Comparison of ENCODE assay signal across 1 cellular context in the genomic region with DNA sequence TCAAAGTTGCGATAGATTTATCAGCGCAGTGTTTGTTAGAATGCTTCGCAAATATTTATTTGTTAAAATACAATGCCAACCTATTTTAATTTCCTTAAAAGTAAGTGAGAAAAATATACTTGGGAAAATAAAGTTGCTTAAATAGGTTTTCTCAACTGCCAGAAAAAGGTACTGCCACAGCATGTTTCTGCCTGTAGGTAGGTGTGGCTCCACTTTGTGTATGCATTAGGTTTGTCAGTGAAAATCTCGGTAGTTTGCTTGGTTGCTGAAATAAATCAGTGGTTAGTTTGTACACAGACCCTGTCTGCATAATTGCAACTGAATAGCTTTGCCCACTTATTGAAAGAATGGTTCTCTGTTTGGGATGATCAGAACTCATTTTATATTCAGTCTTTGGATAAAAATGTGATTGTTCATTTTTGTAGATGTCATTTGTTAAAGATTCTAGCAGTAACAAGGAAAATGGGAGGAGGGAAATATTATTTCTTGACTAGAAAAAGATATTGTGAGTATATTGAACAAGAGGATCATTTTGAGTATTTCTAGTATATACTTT.
TF ChIP-seq lines count a peak whose summit lies in the region.

No MANE protein-coding gene starts in this region.

TF ChIP-seq in GM23338, 12 proteins besides CTCF, POLR2A, EP300 and RAD21 (continued from another document):
- TF ChIP-seq, protein P1, sequence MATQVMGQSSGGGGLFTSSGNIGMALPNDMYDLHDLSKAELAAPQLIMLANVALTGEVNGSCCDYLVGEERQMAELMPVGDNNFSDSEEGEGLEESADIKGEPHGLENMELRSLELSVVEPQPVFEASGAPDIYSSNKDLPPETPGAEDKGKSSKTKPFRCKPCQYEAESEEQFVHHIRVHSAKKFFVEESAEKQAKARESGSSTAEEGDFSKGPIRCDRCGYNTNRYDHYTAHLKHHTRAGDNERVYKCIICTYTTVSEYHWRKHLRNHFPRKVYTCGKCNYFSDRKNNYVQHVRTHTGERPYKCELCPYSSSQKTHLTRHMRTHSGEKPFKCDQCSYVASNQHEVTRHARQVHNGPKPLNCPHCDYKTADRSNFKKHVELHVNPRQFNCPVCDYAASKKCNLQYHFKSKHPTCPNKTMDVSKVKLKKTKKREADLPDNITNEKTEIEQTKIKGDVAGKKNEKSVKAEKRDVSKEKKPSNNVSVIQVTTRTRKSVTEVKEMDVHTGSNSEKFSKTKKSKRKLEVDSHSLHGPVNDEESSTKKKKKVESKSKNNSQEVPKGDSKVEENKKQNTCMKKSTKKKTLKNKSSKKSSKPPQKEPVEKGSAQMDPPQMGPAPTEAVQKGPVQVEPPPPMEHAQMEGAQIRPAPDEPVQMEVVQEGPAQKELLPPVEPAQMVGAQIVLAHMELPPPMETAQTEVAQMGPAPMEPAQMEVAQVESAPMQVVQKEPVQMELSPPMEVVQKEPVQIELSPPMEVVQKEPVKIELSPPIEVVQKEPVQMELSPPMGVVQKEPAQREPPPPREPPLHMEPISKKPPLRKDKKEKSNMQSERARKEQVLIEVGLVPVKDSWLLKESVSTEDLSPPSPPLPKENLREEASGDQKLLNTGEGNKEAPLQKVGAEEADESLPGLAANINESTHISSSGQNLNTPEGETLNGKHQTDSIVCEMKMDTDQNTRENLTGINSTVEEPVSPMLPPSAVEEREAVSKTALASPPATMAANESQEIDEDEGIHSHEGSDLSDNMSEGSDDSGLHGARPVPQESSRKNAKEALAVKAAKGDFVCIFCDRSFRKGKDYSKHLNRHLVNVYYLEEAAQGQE (IDR thresholded peaks at IDR 0.05; ENCODE audit: unreplicated experiment) = no peak
- TF ChIP-seq ZNF331 (CRISPR knock-in tag; IDR thresholded peaks at IDR 0.05; ENCODE audit: low read depth) (no peak), ZNF114 (CRISPR knock-in tag; IDR thresholded peaks at IDR 0.05) (no peak)
- TF ChIP-seq, protein P2, sequence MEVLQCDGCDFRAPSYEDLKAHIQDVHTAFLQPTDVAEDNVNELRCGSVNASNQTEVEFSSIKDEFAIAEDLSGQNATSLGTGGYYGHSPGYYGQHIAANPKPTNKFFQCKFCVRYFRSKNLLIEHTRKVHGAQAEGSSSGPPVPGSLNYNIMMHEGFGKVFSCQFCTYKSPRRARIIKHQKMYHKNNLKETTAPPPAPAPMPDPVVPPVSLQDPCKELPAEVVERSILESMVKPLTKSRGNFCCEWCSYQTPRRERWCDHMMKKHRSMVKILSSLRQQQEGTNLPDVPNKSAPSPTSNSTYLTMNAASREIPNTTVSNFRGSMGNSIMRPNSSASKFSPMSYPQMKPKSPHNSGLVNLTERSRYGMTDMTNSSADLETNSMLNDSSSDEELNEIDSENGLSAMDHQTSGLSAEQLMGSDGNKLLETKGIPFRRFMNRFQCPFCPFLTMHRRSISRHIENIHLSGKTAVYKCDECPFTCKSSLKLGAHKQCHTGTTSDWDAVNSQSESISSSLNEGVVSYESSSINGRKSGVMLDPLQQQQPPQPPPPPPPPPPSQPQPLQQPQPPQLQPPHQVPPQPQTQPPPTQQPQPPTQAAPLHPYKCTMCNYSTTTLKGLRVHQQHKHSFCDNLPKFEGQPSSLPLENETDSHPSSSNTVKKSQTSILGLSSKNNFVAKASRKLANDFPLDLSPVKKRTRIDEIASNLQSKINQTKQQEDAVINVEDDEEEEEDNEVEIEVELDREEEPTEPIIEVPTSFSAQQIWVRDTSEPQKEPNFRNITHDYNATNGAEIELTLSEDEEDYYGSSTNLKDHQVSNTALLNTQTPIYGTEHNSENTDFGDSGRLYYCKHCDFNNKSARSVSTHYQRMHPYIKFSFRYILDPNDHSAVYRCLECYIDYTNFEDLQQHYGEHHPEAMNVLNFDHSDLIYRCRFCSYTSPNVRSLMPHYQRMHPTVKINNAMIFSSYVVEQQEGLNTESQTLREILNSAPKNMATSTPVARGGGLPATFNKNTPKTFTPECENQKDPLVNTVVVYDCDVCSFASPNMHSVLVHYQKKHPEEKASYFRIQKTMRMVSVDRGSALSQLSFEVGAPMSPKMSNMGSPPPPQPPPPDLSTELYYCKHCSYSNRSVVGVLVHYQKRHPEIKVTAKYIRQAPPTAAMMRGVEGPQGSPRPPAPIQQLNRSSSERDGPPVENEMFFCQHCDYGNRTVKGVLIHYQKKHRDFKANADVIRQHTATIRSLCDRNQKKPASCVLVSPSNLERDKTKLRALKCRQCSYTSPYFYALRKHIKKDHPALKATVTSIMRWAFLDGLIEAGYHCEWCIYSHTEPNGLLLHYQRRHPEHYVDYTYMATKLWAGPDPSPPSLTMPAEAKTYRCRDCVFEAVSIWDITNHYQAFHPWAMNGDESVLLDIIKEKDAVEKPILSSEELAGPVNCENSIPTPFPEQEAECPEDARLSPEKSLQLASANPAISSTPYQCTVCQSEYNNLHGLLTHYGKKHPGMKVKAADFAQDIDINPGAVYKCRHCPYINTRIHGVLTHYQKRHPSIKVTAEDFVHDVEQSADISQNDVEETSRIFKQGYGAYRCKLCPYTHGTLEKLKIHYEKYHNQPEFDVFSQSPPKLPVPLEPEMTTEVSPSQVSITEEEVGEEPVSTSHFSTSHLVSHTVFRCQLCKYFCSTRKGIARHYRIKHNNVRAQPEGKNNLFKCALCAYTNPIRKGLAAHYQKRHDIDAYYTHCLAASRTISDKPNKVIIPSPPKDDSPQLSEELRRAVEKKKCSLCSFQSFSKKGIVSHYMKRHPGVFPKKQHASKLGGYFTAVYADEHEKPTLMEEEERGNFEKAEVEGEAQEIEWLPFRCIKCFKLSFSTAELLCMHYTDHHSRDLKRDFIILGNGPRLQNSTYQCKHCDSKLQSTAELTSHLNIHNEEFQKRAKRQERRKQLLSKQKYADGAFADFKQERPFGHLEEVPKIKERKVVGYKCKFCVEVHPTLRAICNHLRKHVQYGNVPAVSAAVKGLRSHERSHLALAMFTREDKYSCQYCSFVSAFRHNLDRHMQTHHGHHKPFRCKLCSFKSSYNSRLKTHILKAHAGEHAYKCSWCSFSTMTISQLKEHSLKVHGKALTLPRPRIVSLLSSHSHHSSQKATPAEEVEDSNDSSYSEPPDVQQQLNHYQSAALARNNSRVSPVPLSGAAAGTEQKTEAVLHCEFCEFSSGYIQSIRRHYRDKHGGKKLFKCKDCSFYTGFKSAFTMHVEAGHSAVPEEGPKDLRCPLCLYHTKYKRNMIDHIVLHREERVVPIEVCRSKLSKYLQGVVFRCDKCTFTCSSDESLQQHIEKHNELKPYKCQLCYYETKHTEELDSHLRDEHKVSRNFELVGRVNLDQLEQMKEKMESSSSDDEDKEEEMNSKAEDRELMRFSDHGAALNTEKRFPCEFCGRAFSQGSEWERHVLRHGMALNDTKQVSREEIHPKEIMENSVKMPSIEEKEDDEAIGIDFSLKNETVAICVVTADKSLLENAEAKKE (CRISPR knock-in tag; IDR thresholded peaks at IDR 0.05) = no peak
